2 cellular contexts compared by ENCODE assay signal in genomic region chr14:101360045-101360931, GRCh38.
A peak's percentile ranks its signal among the peaks of the same experiment; 100 is the strongest.
TF ChIP-seq lines count a peak whose summit lies in the region.

No MANE protein-coding gene starts in this region.

TF ChIP-seq in IMR-90, 13 proteins besides CTCF, POLR2A, EP300 and RAD21 (continued from another document):
- TF ChIP-seq ELK1 (IDR thresholded peaks at IDR 0.05; ENCODE audit: borderline replicate concordance, low read depth, low read length) (no peak), RCOR1 (IDR thresholded peaks at IDR 0.05; ENCODE audit: insufficient replicate concordance, low read length) (no peak), MXI1 (IDR thresholded peaks at IDR 0.05; ENCODE audit: borderline replicate concordance, low read depth, low read length) (no peak), USF2 (IDR thresholded peaks at IDR 0.05; ENCODE audit: low read depth, low read length) (no peak), MAFK (IDR thresholded peaks at IDR 0.05; ENCODE audit: low read depth, low read length) (no peak), FOS (IDR thresholded peaks at IDR 0.05; ENCODE audit: low read depth, low read length) (no peak), RFX5 (IDR thresholded peaks at IDR 0.05; ENCODE audit: low read depth, low read length) (no peak), MAZ (IDR thresholded peaks at IDR 0.05; ENCODE audit: borderline replicate concordance, low read depth, low read length) (no peak), CHD1 (IDR thresholded peaks at IDR 0.05; ENCODE audit: low read depth, low read length) (no peak), CEBPB (IDR thresholded peaks at IDR 0.05; ENCODE audit: low read depth, low read length) (no peak), BHLHE40 (IDR thresholded peaks at IDR 0.05; ENCODE audit: low read depth, low read length) (no peak), NFE2L2 (IDR thresholded peaks at IDR 0.05; ENCODE audit: low read depth, low read length) (no peak)
TF ChIP-seq in IMR-90: peak in this region for 0.

TF ChIP-seq in K562, 482 proteins besides CTCF, POLR2A, EP300 and RAD21 (continues in another document):
- no peak for TF ChIP-seq ZBTB11 (CRISPR knock-in tag; IDR thresholded peaks at IDR 0.05)
- TF ChIP-seq RBFOX2 (IDR thresholded peaks at IDR 0.05; ENCODE audit: low read depth, low read length) = no peak
- TF ChIP-seq AFF1 (IDR thresholded peaks at IDR 0.05; ENCODE audit: low read depth in 1 of 2, partially characterized antibody in 2 of 2) = no peak
- TF ChIP-seq NFRKB (IDR thresholded peaks at IDR 0.05; ENCODE audit: low read depth) = no peak
- no peak for TF ChIP-seq ZNF324 (CRISPR knock-in tag; IDR thresholded peaks at IDR 0.05)
- no peak for TF ChIP-seq FUS (optimal IDR thresholded peaks at IDR 0.05; ENCODE audit: low read depth, low read length)
- no peak for TF ChIP-seq CREBBP (IDR thresholded peaks at IDR 0.05; ENCODE audit: low read depth, low read length)
- no peak for TF ChIP-seq HOXB6 (CRISPR knock-in tag; IDR thresholded peaks at IDR 0.05; ENCODE audit: borderline replicate concordance)
- TF ChIP-seq NR2F6 (CRISPR knock-in tag; IDR thresholded peaks at IDR 0.05) = no peak
- peak; percentile 34; the same call in 1 of the 2 replicates for TF ChIP-seq CREB1 (IDR thresholded peaks at IDR 0.05)
- TF ChIP-seq CREB1 (CRISPR knock-in tag; IDR thresholded peaks at IDR 0.05) = no peak
- no peak for TF ChIP-seq ZNF695 (CRISPR knock-in tag; IDR thresholded peaks at IDR 0.05)
- TF ChIP-seq ZNF584 (CRISPR knock-in tag; IDR thresholded peaks at IDR 0.05; ENCODE audit: low read depth) = no peak
- TF ChIP-seq ZNF79 (CRISPR knock-in tag; IDR thresholded peaks at IDR 0.05; ENCODE audit: low read depth) = no peak
- TF ChIP-seq CTBP1 (IDR thresholded peaks at IDR 0.05; ENCODE audit: borderline replicate concordance) = peak; percentile 95
- TF ChIP-seq ZNF316 (IDR thresholded peaks at IDR 0.05) = no peak
- TF ChIP-seq SRSF7 (optimal IDR thresholded peaks at IDR 0.05; ENCODE audit: low read depth, low read length) = no peak
- no peak for TF ChIP-seq ZNF280B (CRISPR knock-in tag; IDR thresholded peaks at IDR 0.05)
- no peak for TF ChIP-seq ZNF174 (CRISPR knock-in tag; IDR thresholded peaks at IDR 0.05)
- no peak for TF ChIP-seq SMARCB1 (IDR thresholded peaks at IDR 0.05; ENCODE audit: insufficient read length, low read depth)
- TF ChIP-seq MNT (conservative IDR thresholded peaks at IDR 0.05) = peak in 1 of 2 experiments; percentile 57; a peak in 2 of 4 replicates
- TF ChIP-seq ZNF449 (CRISPR knock-in tag; IDR thresholded peaks at IDR 0.05) = no peak
- no peak for TF ChIP-seq ZNF253 (CRISPR knock-in tag; conservative IDR thresholded peaks at IDR 0.05)
- TF ChIP-seq THRAP3 (IDR thresholded peaks at IDR 0.05; ENCODE audit: borderline replicate concordance) = no peak
- TF ChIP-seq KDM1A (IDR thresholded peaks at IDR 0.05) = peak; percentile 73 to 88
- no peak for TF ChIP-seq U2AF2 (optimal IDR thresholded peaks at IDR 0.05; ENCODE audit: low read depth, low read length)
- TF ChIP-seq BACH1 (tag; IDR thresholded peaks at IDR 0.05) = no peak
- TF ChIP-seq CHAMP1 (IDR thresholded peaks at IDR 0.05) = no peak
- no peak for TF ChIP-seq TAF9B (IDR thresholded peaks at IDR 0.05; ENCODE audit: partially characterized antibody)
- peak; percentile 26; the same call in 1 of the 2 replicates for TF ChIP-seq JUND (IDR thresholded peaks at IDR 0.05; ENCODE audit: borderline replicate concordance, low read depth, low read length)
- no peak; the same call in 2 of the 3 replicates for TF ChIP-seq JUND (tag; IDR thresholded peaks at IDR 0.05; ENCODE audit: borderline replicate concordance, low read depth, low read length)
- TF ChIP-seq NONO (IDR thresholded peaks at IDR 0.05; ENCODE audit: low read depth in 2 of 2, low read length in 1 of 2) = no peak
- no peak for TF ChIP-seq PATZ1 (CRISPR knock-in tag; IDR thresholded peaks at IDR 0.05; ENCODE audit: borderline replicate concordance)
- no peak for TF ChIP-seq RBM15 (IDR thresholded peaks at IDR 0.05; ENCODE audit: insufficient read depth, low read length)
- TF ChIP-seq CEBPB (tag; IDR thresholded peaks at IDR 0.05) = no peak
- TF ChIP-seq ZBTB9 (CRISPR knock-in tag; IDR thresholded peaks at IDR 0.05) = no peak
- TF ChIP-seq TFE3 (CRISPR knock-in tag; IDR thresholded peaks at IDR 0.05) = no peak
